In the genomic region with DNA sequence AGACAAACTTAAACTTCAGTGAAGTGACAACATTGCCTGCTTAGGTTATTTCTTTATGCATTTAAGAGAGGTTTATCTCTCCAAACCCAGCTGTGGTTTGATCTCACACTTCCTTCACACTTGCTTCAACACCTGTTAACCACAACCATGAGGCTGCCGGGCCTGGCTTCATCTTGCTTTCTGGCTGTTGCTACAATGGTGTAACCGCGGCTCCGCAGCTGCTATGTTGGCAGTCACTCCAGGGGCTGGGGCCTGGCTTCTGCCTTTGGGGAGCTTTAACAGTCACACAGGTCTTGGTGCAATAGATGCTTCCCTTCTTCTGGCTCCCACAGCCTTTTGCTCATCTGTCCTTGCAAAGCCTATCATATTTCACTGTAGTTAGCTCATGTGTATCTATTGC, we compare ENCODE assay signal across 10 cellular contexts.
A peak's percentile ranks its signal among the peaks of the same experiment; 100 is the strongest.
DNase-seq lines count a peak whose midpoint lies in the region; ATAC-seq and TF ChIP-seq lines count a peak whose summit lies in the region.
"Had no signal": no experiment of that assay in that cellular context is flagged by ENCODE, and none has a peak within 500 bp of the region (broad histone marks: within the 10 kb centered on the region; RNA-seq: fewer than 3 reads in every experiment).

No MANE protein-coding gene starts in this region.

- no peaks in the 10 kb centered on the region for H4K20me1 ChIP-seq in SU-DHL-6 (ENCODE audit: low read depth, low read length)

- peak overlapping the region; percentile 19 for H3K4me3 Mint-ChIP-seq in activated naive CD8-positive, alpha-beta T cell treated with anti-CD3 and anti-CD28 coated beads, Interleukin-2, amount 10 ng/mL, durations not matched to agents 7 days and 5 days

- peaks cover 12% of the 10 kb centered on the region for H3K4me1 Mint-ChIP-seq in activated naive CD8-positive, alpha-beta T cell treated with anti-CD3 and anti-CD28 coated beads, Interleukin-2, amount 10 ng/mL, durations not matched to agents 7 days and 5 days

- no peak overlapping the region for H3K4me3 ChIP-seq in SU-DHL-6 (ENCODE audit: insufficient read depth, low read length, poor library complexity, severe bottlenecking)
- H3K4me3 ChIP-seq: A549 had no signal

- no peaks in the 10 kb centered on the region for H3K27me3 ChIP-seq in SU-DHL-6 (ENCODE audit: low read length)

- peak overlapping the region; percentile 43 for H3K4me2 ChIP-seq in SU-DHL-6 (ENCODE audit: low read depth, low read length, poor library complexity, severe bottlenecking)
- H3K4me2 ChIP-seq: A549 had no signal

- H3K36me3 ChIP-seq in SU-DHL-6 (ENCODE audit: low read length), result no peaks in the 10 kb centered on the region

- H3K9me3 ChIP-seq in SU-DHL-6 (ENCODE audit: insufficient read depth, low read length), result no peaks in the 10 kb centered on the region

- no peaks in the 10 kb centered on the region for H3K79me2 ChIP-seq in SU-DHL-6 (ENCODE audit: insufficient read depth, low read length)
- H3K79me2 ChIP-seq: parathyroid adenoma had no signal

- peaks cover 2% of the 10 kb centered on the region for H3K36me3 Mint-ChIP-seq in activated naive CD8-positive, alpha-beta T cell treated with anti-CD3 and anti-CD28 coated beads, Interleukin-2, amount 10 ng/mL, durations not matched to agents 7 days and 5 days

- peak; percentile 8 for DNase-seq in NCI-H1694 treated with DMSO at 0.1 percent for 48 hours (lab: John Stamatoyannopoulos, UW)
- DNase-seq in NCI-H1694 (lab: John Stamatoyannopoulos, UW), result no peak
- peak; percentile 60 for DNase-seq in activated naive CD8-positive, alpha-beta T cell treated with anti-CD3 and anti-CD28 coated beads, Interleukin-2, amount 10 ng/mL, durations not matched to agents 7 days and 5 days
- DNase-seq in stimulated activated CD8-positive, alpha-beta memory T cell treated with anti-CD3 and anti-CD28 coated beads, Interleukin-4, amount 100 ng/mL, for 24 hours (ENCODE audit: low read depth), result peak; percentile 14
- no peak for DNase-seq in COR-L47 (lab: John Stamatoyannopoulos, UW)

- no peaks in the 10 kb centered on the region for H3K9me2 ChIP-seq in SU-DHL-6 (replicated peaks; ENCODE audit: insufficient read depth, low read length)

- no peak overlapping the region for H2AFZ ChIP-seq in SU-DHL-6 (ENCODE audit: low read depth, low read length, severe bottlenecking)
- H2AFZ ChIP-seq: parathyroid adenoma had no signal

- peak overlapping the region; percentile 25; the same call in 1 of the 2 replicates for H3K9ac ChIP-seq in SU-DHL-6 (ENCODE audit: low read length)
- H3K9ac ChIP-seq: parathyroid adenoma had no signal

- peaks cover 5% of the 10 kb centered on the region for H3K27me3 Mint-ChIP-seq in activated naive CD8-positive, alpha-beta T cell treated with anti-CD3 and anti-CD28 coated beads, Interleukin-2, amount 10 ng/mL, durations not matched to agents 7 days and 5 days

- POLR2A ChIA-PET in activated naive CD8-positive, alpha-beta T cell treated with anti-CD3 and anti-CD28 coated beads, Interleukin-2, amount 10 ng/mL, durations not matched to agents 7 days and 5 days (lab: Charles Lee), result no interaction called here

- ATAC-seq in activated naive CD8-positive, alpha-beta T cell treated with anti-CD3 and anti-CD28 coated beads, Interleukin-2, amount 10 ng/mL, durations not matched to agents 7 days and 5 days (ENCODE audit: low read depth), result peak; percentile 97
- no peak for ATAC-seq in HG03442 (IDR thresholded peaks at IDR 0.05; ENCODE audit: unreplicated experiment)
- no peak for ATAC-seq in HG02623 (IDR thresholded peaks at IDR 0.05; ENCODE audit: unreplicated experiment)
- ATAC-seq: A549 had no signal

- H3F3A ChIP-seq in SU-DHL-6 (ENCODE audit: insufficient read depth), result peaks cover 31% of the 10 kb centered on the region

- peak overlapping the region; percentile 97 for H3K27ac ChIP-seq in SU-DHL-6 (ENCODE audit: low read depth, low read length)
- H3K27ac ChIP-seq: A549, parathyroid adenoma had no signal

- H3K27ac Mint-ChIP-seq in activated naive CD8-positive, alpha-beta T cell treated with anti-CD3 and anti-CD28 coated beads, Interleukin-2, amount 10 ng/mL, durations not matched to agents 7 days and 5 days, result peak overlapping the region; percentile 45

- H3K9me3 Mint-ChIP-seq in activated naive CD8-positive, alpha-beta T cell treated with anti-CD3 and anti-CD28 coated beads, Interleukin-2, amount 10 ng/mL, durations not matched to agents 7 days and 5 days, result peaks cover 5% of the 10 kb centered on the region

- TF ChIP-seq CTCF in SU-DHL-6 (IDR thresholded peaks at IDR 0.05; ENCODE audit: insufficient read depth, low read length, poor library complexity, severe bottlenecking), result no peak

Comparison
In these comparisons a context has a peak if more than half of its experiments do, and no peak if none do; other contexts are left out.
1. DNase-seq: peak in NCI-H1694 treated with DMSO at 0.1 percent for 48 hours (single experiment), activated naive CD8-positive, alpha-beta T cell treated with anti-CD3 and anti-CD28 coated beads, Interleukin-2, amount 10 ng/mL, durations not matched to agents 7 days and 5 days (single experiment) and stimulated activated CD8-positive, alpha-beta memory T cell treated with anti-CD3 and anti-CD28 coated beads, Interleukin-4, amount 100 ng/mL, for 24 hours (single experiment); none in NCI-H1694 (single experiment) and COR-L47 (single experiment).